ENCODE assay signal across 28 cellular contexts in genomic region chr9:136332482-136332983, GRCh38. TPM values are rescaled to one million over a fixed set of nuclear protein-coding genes. Genes with fewer than 3 reads are reported as not detected.
"Had no signal": no experiment of that assay in that cellular context is flagged by ENCODE, and none has a peak within 500 bp of the region (broad histone marks: within the 10 kb centered on the region; RNA-seq: fewer than 3 reads in every experiment).

No MANE protein-coding gene starts in this region.

- ATAC-seq: activated CD4-positive, CD25-positive, alpha-beta regulatory T cell treated with anti-CD3 and anti-CD28 coated beads, Interleukin-2, amount 50 U/mL, for 24 hours; activated CD8-positive, alpha-beta memory T cell treated with anti-CD3 and anti-CD28 coated beads, Interleukin-2, amount 10 ng/mL, durations not matched to agents 7 days and 5 days; activated CD8-positive, alpha-beta T cell treated with anti-CD3 and anti-CD28 coated beads, Interleukin-2, amount 10 ng/mL, durations not matched to agents 7 days and 5 days; body of pancreas had no signal

- H3K27ac ChIP-seq: body of pancreas, PC-9, VCaP had no signal

- FAIRE-seq: bronchial epithelial cell, TTC549 had no signal

- DNase-seq: activated CD4-positive, alpha-beta T cell treated with anti-CD3 and anti-CD28 coated beads for 4 hours; activated CD8-positive, alpha-beta memory T cell treated with anti-CD3 and anti-CD28 coated beads, Interleukin-2, amount 10 ng/mL, durations not matched to agents 7 days and 5 days; activated CD8-positive, alpha-beta T cell treated with anti-CD3 and anti-CD28 coated beads, Interleukin-2, amount 10 ng/mL, durations not matched to agents 7 days and 5 days; activated effector memory CD4-positive, alpha-beta T cell treated with Interleukin-2 at 50 U/mL for 16 hours; activated naive CD4-positive, alpha-beta T cell; activated T-cell treated with anti-CD3 and anti-CD28 coated beads, Interleukin-2, amount 50 U/mL, for 24 hours; aorta; body of pancreas; central memory CD4-positive, alpha-beta T cell; KBM-7; MV-4-11; NCI-H1092 treated with DMSO at 0.1 percent for 48 hours; NCI-H1417 treated with DMSO at 0.1 percent for 48 hours; NCI-H1694; NCI-H2029; NCI-H345; NCI-H510A; NCI-H69; PC-9; SIG-M5; T1000 had no signal

- H3K9me3 ChIP-seq: body of pancreas had no signal

- H3K4me3 ChIP-seq: body of pancreas, PC-9 had no signal

- H2AFZ ChIP-seq: PC-9 had no signal

- H3K27me3 ChIP-seq: body of pancreas had no signal

- H3K4me2 ChIP-seq: PC-9 had no signal

RNA-seq across cellular contexts. Expression of gene CCDC187, which starts 28.6 kb away (rescaled TPM):
- total RNA-seq: activated CD8-positive, alpha-beta memory T cell treated with anti-CD3 and anti-CD28 coated beads, Interleukin-2, amount 10 ng/mL, durations not matched to agents 7 days and 5 days; activated CD8-positive, alpha-beta T cell treated with anti-CD3 and anti-CD28 coated beads, Interleukin-2, amount 10 ng/mL, durations not matched to agents 7 days and 5 days; activated T-helper 1 cell treated with anti-CD3 and anti-CD28 coated beads, Interleukin-12 subunit alpha, Interleukin-12 subunit beta, Interleukin-2, Interleukin-4 antibody, amounts not matched to agents 30 ng/mL and 10 ng/mL and 1 ng/mL, durations not matched to agents 14 hours and 24 hours and 36 hours; aorta; bronchial epithelial cell; chondrocyte; MCF 10A had no signal
- polyA plus RNA-seq: aorta had no signal
